In the genomic region with DNA sequence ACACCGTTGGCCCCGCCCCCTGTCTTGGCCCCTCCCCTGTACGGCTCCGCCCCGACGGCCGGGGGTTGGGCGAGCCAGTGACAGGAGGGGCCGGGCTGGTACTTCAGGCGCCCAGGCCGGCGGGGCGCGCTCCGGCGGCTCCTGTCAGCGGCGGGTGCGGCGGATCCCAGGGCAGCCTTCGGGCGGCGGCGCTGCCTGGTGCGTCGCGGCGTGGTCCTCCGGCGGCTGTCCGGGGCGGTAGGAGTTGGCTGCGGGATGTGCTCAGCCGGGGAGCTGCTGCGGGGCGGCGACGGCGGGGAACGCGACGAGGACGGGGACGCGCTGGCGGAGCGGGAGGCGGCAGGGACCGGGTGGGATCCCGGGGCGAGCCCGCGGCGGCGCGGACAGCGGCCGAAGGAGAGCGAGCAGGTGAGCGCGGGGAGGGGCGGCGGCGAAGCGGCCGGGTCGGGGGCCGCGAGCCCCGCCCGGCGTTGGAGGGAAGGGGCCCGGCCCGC, we compare ENCODE assay signal across 8 cellular contexts. TPM values are rescaled to one million over a fixed set of nuclear protein-coding genes. Genes with fewer than 3 reads are reported as not detected.
DNase-seq lines count a peak whose midpoint lies in the region; ATAC-seq and TF ChIP-seq lines count a peak whose summit lies in the region.

TSS of gene FAM241A (plus strand) at position 129 of the 494 bp plus-strand sequence. CDS start at position 256, 127 bp downstream.

- H3K27me3 ChIP-seq in HUES48 (ENCODE audit: control insufficient read depth, insufficient read depth, low read length) (peaks cover 28% of the 10 kb centered on the region), gastroesophageal sphincter (no peaks in the 10 kb centered on the region), thoracic aorta (replicated peaks; ENCODE audit: insufficient read depth) (no peaks in the 10 kb centered on the region)

- peak; percentile 93 for TF ChIP-seq POLR2A in Raji (IDR thresholded peaks at IDR 0.05; ENCODE audit: insufficient read depth, low read depth, low read length)
- TF ChIP-seq POLR2A in gastroesophageal sphincter (IDR thresholded peaks at IDR 0.05) = peak; percentile 80 to 84

- no peak within 1 kb of the TSS for H3K9ac ChIP-seq in HUES48 (ENCODE audit: low read depth, low read length)

- no peak for TF ChIP-seq EP300 in gastroesophageal sphincter (IDR thresholded peaks at IDR 0.05)

- TF ChIP-seq CTCF in gastroesophageal sphincter (IDR thresholded peaks at IDR 0.05) (no peak), thoracic aorta (IDR thresholded peaks at IDR 0.05) (no peak)

- ATAC-seq in GM21423 (IDR thresholded peaks at IDR 0.05; ENCODE audit: unreplicated experiment) (peak; percentile 93), gastroesophageal sphincter (peak; percentile 98), thoracic aorta (ENCODE audit: insufficient number of reproducible peaks, low FRiP score, low read depth) (peak; percentile 91)

- DNase-seq in DMS153 (lab: John Stamatoyannopoulos, UW) (peak; percentile 23), occipital lobe (lab: John Stamatoyannopoulos, UW) (peak; percentile 87), thoracic aorta (ENCODE audit: low spot score) (peak; percentile 51)
- peak; percentile 71 to 91 (median 84) for DNase-seq in activated naive CD4-positive, alpha-beta T cell (lab: John Stamatoyannopoulos, UW)

- H3K4me3 ChIP-seq in HUES48 (ENCODE audit: low read depth, low read length) = peak within 1 kb of the TSS; percentile 78
- H3K4me3 ChIP-seq in gastroesophageal sphincter = peak within 1 kb of the TSS; percentile 98
- peak within 1 kb of the TSS; percentile 73 for H3K4me3 ChIP-seq in thoracic aorta

- peaks cover 5% of the 10 kb centered on the region; the same call in 1 of the 2 replicates for H3K4me1 ChIP-seq in HUES48 (ENCODE audit: control insufficient read depth, insufficient read depth, low read length)
- peaks cover 0 to 27% (median 0%) of the 10 kb centered on the region in 3 donors for H3K4me1 ChIP-seq in gastroesophageal sphincter
- H3K4me1 ChIP-seq in thoracic aorta (ENCODE audit: control insufficient read depth in 1 of 2, low read depth in 2 of 2) = peaks cover 3 to 14% of the 10 kb centered on the region in 2 donors

- H3K36me3 ChIP-seq in HUES48 (ENCODE audit: control insufficient read depth, insufficient read depth, low read length) (no peaks in the 10 kb centered on the region), gastroesophageal sphincter (no peaks in the 10 kb centered on the region), thoracic aorta (no peaks in the 10 kb centered on the region)

- WGBS in gastroesophageal sphincter (ENCODE audit: low coverage in 1 of 2), 2 donors = 0 to 10% methylated on average over 2 to 7 of the region's 74 CpGs

- H3K9me3 ChIP-seq in HUES48 (ENCODE audit: control insufficient read depth, insufficient read depth, low read length) (no peaks in the 10 kb centered on the region), gastroesophageal sphincter (no peaks in the 10 kb centered on the region), thoracic aorta (no peaks in the 10 kb centered on the region)

- H3K27ac ChIP-seq in HUES48 (ENCODE audit: low read depth, low read length) (no peak within 1 kb of the TSS), gastroesophageal sphincter (peak within 1 kb of the TSS; percentile 85 to 96 (median 94)), thoracic aorta (peak within 1 kb of the TSS; percentile 80 to 83)

RNA-seq across cellular contexts. Expression of gene FAM241A, which starts in this region (rescaled TPM):
- total RNA-seq in gastroesophageal sphincter (1 to 10 TPM; 4.3 to 8.1 (median 4.7) TPM), occipital lobe (10.6 TPM), thoracic aorta (1 to 10 TPM; 3.2 to 7.5 TPM)

Comparison
In these comparisons a context has a peak if more than half of its experiments do, and no peak if none do; other contexts are left out.
1. DNase-seq: peak in every context shown above with its lines; median percentile 87 in occipital lobe; 84 in activated naive CD4-positive, alpha-beta T cell; 51 in thoracic aorta; 23 in DMS153.